Comparison of ENCODE assay signal across 9 cellular contexts in the genomic region with DNA sequence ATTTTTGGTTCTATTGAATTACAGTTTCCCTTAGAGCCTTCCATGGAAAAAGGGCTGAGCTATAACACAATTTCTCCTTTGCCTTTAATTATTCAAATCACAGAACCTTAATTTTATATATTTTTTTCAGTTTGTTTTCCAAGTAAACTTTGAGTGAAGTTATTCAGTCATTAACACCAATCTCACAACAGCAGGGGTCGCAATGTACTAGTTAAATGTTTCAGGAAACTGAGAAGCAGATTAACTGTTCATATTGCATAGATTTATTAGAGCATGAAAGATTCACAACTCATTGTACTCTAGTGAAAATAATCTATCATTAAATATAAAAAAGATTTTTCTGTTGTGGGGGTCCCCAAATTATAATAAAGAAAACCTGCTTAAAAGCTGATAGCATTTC.
DNase-seq lines count a peak whose midpoint lies in the region; ATAC-seq and TF ChIP-seq lines count a peak whose summit lies in the region.
"Had no signal": no experiment of that assay in that cellular context is flagged by ENCODE, and none has a peak within 500 bp of the region (broad histone marks: within the 10 kb centered on the region; RNA-seq: fewer than 3 reads in every experiment).

No MANE protein-coding gene starts in this region.

- WGBS in H9 (ENCODE audit: extremely low coverage, insufficient read length, low lambda C conversion rate): no CpG with 5 or more reads among the region's 1 CpG

- no peaks in the 10 kb centered on the region for H4K20me1 ChIP-seq in H9 (ENCODE audit: control insufficient read depth, insufficient read depth, insufficient read length)

- H2AK5ac ChIP-seq in H9 (ENCODE audit: insufficient read length, low read length): no peak overlapping the region

- no peak overlapping the region for H3K27ac ChIP-seq in H9 (ENCODE audit: insufficient read length, low read depth, low read length)
- no peak overlapping the region for H3K27ac ChIP-seq in RWPE2 (ENCODE audit: poor library complexity, severe bottlenecking)
- no peak overlapping the region for H3K27ac ChIP-seq in left ventricle myocardium inferior (replicated peaks)

- H3K4me1 ChIP-seq in BE2C: no peaks in the 10 kb centered on the region
- H3K4me1 ChIP-seq in H9 (ENCODE audit: insufficient read depth, low read length): no peaks in the 10 kb centered on the region
- no peaks in the 10 kb centered on the region for H3K4me1 ChIP-seq in RWPE2 (ENCODE audit: insufficient read depth, poor library complexity, severe bottlenecking)
- no peaks in the 10 kb centered on the region for H3K4me1 ChIP-seq in left ventricle myocardium inferior

- H3K23ac ChIP-seq in H9 (ENCODE audit: insufficient read length, low read depth, low read length): no peak overlapping the region

- TF ChIP-seq CTCF in BE2C (IDR thresholded peaks at IDR 0.05; ENCODE audit: low read depth, low read length): peak; percentile 33
- peak; percentile 60; the same call in 2 of the 3 replicates for TF ChIP-seq CTCF in H9 (conservative IDR thresholded peaks at IDR 0.05)
- peak; percentile 70 for TF ChIP-seq CTCF in RWPE2 (IDR thresholded peaks at IDR 0.05; ENCODE audit: poor library complexity, severe bottlenecking)
- TF ChIP-seq CTCF in left ventricle myocardium inferior (IDR thresholded peaks at IDR 0.05; ENCODE audit: borderline replicate concordance): peak; percentile 60

- no peak overlapping the region for H4K91ac ChIP-seq in H9 (ENCODE audit: insufficient read length, low read depth, low read length)

- H3K56ac ChIP-seq in H9 (ENCODE audit: insufficient read length, low read depth, low read length): no peak overlapping the region

- no peak overlapping the region for H3K4me2 ChIP-seq in H9 (ENCODE audit: insufficient read depth, insufficient read length, low read length)

- H4K8ac ChIP-seq in H9 (replicated peaks; ENCODE audit: insufficient read length, low read depth, low read length): no peak overlapping the region

- H3K4ac ChIP-seq in H9 (ENCODE audit: low read depth, low read length): no peak overlapping the region

- H3K14ac ChIP-seq in H9 (ENCODE audit: insufficient read depth, low read length): no peak overlapping the region

- H3K27me3 Mint-ChIP-seq in H9 (ENCODE audit: low read depth): peaks cover 3% of the 10 kb centered on the region
- no peaks in the 10 kb centered on the region for H3K27me3 Mint-ChIP-seq in activated T-cell treated with anti-CD3 and anti-CD28 coated beads, Interleukin-2, amount 50 U/mL, for 24 hours
- H3K27me3 Mint-ChIP-seq: stimulated activated naive CD8-positive, alpha-beta T cell treated with anti-CD3 and anti-CD28 coated beads, Interleukin-15, Interleukin-2, amounts not matched to agents 100 ng/mL and 50 ng/mL, for 24 hours had no signal

- H3K9me3 Mint-ChIP-seq in H9: peaks cover 2 to 3% of the 10 kb centered on the region in 2 experiments; a peak in 2 of 5 replicates
- H3K9me3 Mint-ChIP-seq in activated T-cell treated with anti-CD3 and anti-CD28 coated beads, Interleukin-2, amount 50 U/mL, for 24 hours: no peaks in the 10 kb centered on the region
- H3K9me3 Mint-ChIP-seq: stimulated activated naive CD8-positive, alpha-beta T cell treated with anti-CD3 and anti-CD28 coated beads, Interleukin-15, Interleukin-2, amounts not matched to agents 100 ng/mL and 50 ng/mL, for 24 hours had no signal

- no peak overlapping the region for H2BK5ac ChIP-seq in H9 (ENCODE audit: insufficient read length, low read length)

- no peaks in the 10 kb centered on the region for H3K23me2 ChIP-seq in H9 (ENCODE audit: insufficient read length, low read depth, low read length, poor library complexity, severe bottlenecking)

- H3K79me2 ChIP-seq in H9 (ENCODE audit: insufficient read depth, low read length): no peaks in the 10 kb centered on the region

- H3K27ac Mint-ChIP-seq in H9: no peak overlapping the region
- no peak overlapping the region for H3K27ac Mint-ChIP-seq in activated T-cell treated with anti-CD3 and anti-CD28 coated beads, Interleukin-2, amount 50 U/mL, for 24 hours
- H3K27ac Mint-ChIP-seq: stimulated activated naive CD8-positive, alpha-beta T cell treated with anti-CD3 and anti-CD28 coated beads, Interleukin-15, Interleukin-2, amounts not matched to agents 100 ng/mL and 50 ng/mL, for 24 hours had no signal

- intact Hi-C loops in left ventricle myocardium inferior (cut with micrococcal nuclease): no loop called here

- no peaks in the 10 kb centered on the region for H3K36me3 Mint-ChIP-seq in H9 (ENCODE audit: insufficient read depth in 1 of 3, low read depth in 3 of 3)
- H3K36me3 Mint-ChIP-seq in activated T-cell treated with anti-CD3 and anti-CD28 coated beads, Interleukin-2, amount 50 U/mL, for 24 hours (ENCODE audit: low read depth): peaks cover 30% of the 10 kb centered on the region

- H2BK120ac ChIP-seq in H9 (ENCODE audit: low read depth, low read length, poor library complexity, severe bottlenecking): no peak overlapping the region

- H2AFZ ChIP-seq in H9 (ENCODE audit: low read length): no peak overlapping the region

- no peak overlapping the region for H3K4me3 Mint-ChIP-seq in H9
- H3K4me3 Mint-ChIP-seq in activated T-cell treated with anti-CD3 and anti-CD28 coated beads, Interleukin-2, amount 50 U/mL, for 24 hours: no peak overlapping the region
- H3K4me3 Mint-ChIP-seq: stimulated activated naive CD8-positive, alpha-beta T cell treated with anti-CD3 and anti-CD28 coated beads, Interleukin-15, Interleukin-2, amounts not matched to agents 100 ng/mL and 50 ng/mL, for 24 hours had no signal

- H3K4me1 Mint-ChIP-seq in H9: peaks cover 0 to 2% of the 10 kb centered on the region in 2 experiments; a peak in 1 of 4 replicates
- H3K4me1 Mint-ChIP-seq in activated T-cell treated with anti-CD3 and anti-CD28 coated beads, Interleukin-2, amount 50 U/mL, for 24 hours (ENCODE audit: low read depth): no peaks in the 10 kb centered on the region

- no peaks in the 10 kb centered on the region for H3K27me3 ChIP-seq in BE2C
- no peaks in the 10 kb centered on the region for H3K27me3 ChIP-seq in H9 (ENCODE audit: insufficient read depth, low read length)
- H3K27me3 ChIP-seq in RWPE2 (ENCODE audit: insufficient read depth, poor library complexity, severe bottlenecking): no peaks in the 10 kb centered on the region
- no peaks in the 10 kb centered on the region for H3K27me3 ChIP-seq in left ventricle myocardium inferior (ENCODE audit: low read depth)

- H2BK12ac ChIP-seq in H9 (ENCODE audit: insufficient read length, low read depth, low read length): no peak overlapping the region

- ATAC-seq in RWPE2 (ENCODE audit: low read depth) (no peak; the same call in 2 of the 3 replicates), HG03469 (IDR thresholded peaks at IDR 0.05; ENCODE audit: unreplicated experiment) (no peak)

- H3K4me3 ChIP-seq in BE2C (ENCODE audit: low read depth, low read length): no peak overlapping the region
- no peak overlapping the region for H3K4me3 ChIP-seq in RWPE2 (ENCODE audit: severe bottlenecking)
- H3K4me3 ChIP-seq in left ventricle myocardium inferior: no peak overlapping the region

- no peak overlapping the region for H2BK15ac ChIP-seq in H9 (ENCODE audit: low read depth, low read length)

- H3K18ac ChIP-seq in H9 (ENCODE audit: insufficient read length, low read depth, low read length): no peak overlapping the region

- H3K79me1 ChIP-seq in H9 (ENCODE audit: insufficient read depth, low read depth, low read length, poor library complexity, severe bottlenecking): no peaks in the 10 kb centered on the region

- no peak overlapping the region for H4K5ac ChIP-seq in H9 (ENCODE audit: insufficient read length, low read depth, low read length)

- H3T11ph ChIP-seq in H9 (ENCODE audit: low read length): no peak overlapping the region

- no peak overlapping the region for H2BK20ac ChIP-seq in H9 (ENCODE audit: low read depth, low read length, poor library complexity, severe bottlenecking)

- H3K36me3 ChIP-seq in BE2C (no peaks in the 10 kb centered on the region), RWPE2 (ENCODE audit: low read depth) (no peaks in the 10 kb centered on the region), left ventricle myocardium inferior (peaks cover 27% of the 10 kb centered on the region)

- H3K9me3 ChIP-seq in BE2C (no peaks in the 10 kb centered on the region), H9 (ENCODE audit: control insufficient read depth, low read depth, low read length) (no peaks in the 10 kb centered on the region), RWPE2 (ENCODE audit: severe bottlenecking) (no peaks in the 10 kb centered on the region), left ventricle myocardium inferior (replicated peaks) (peaks cover 10% of the 10 kb centered on the region)

- DNase-seq in BE2C (peak; percentile 25), H9 (no peak), RWPE2 (ENCODE audit: low spot score) (no peak), left ventricle myocardium inferior (no peak), AML-193 (lab: John Stamatoyannopoulos, UW) (no peak), mesenteric fat pad (ENCODE audit: low spot score) (no peak)
- no peak for DNase-seq in activated T-cell treated with anti-CD3 and anti-CD28 coated beads, Interleukin-2, amount 50 U/mL, for 24 hours

- no peak overlapping the region for H3K9ac ChIP-seq in H9 (ENCODE audit: extremely low read depth, insufficient read length, low read length)
